ENCODE assay signal across 8 cellular contexts in genomic region chrX:989959-990510, GRCh38.
DNase-seq lines count a peak whose midpoint lies in the region; ATAC-seq and TF ChIP-seq lines count a peak whose summit lies in the region.

No MANE protein-coding gene starts in this region.

- no peaks in the 10 kb centered on the region for H3K79me2 ChIP-seq in KMS-11 (ENCODE audit: insufficient read depth, low read depth)

- H2AFZ ChIP-seq in KMS-11 (ENCODE audit: low read depth): peak overlapping the region; percentile 75

- no peaks in the 10 kb centered on the region for H4K20me1 ChIP-seq in KMS-11 (ENCODE audit: insufficient read depth)

- H3K4me3 ChIP-seq in KMS-11 (IDR thresholded peaks at IDR 0.05; ENCODE audit: insufficient read depth, low read depth, low read length) (no peak overlapping the region), endodermal cell (ENCODE audit: low read length) (no peak overlapping the region), thoracic aorta (peak overlapping the region; percentile 41)

- no peaks in the 10 kb centered on the region for H3K9me3 ChIP-seq in endodermal cell (ENCODE audit: control insufficient read depth, low read length)
- peaks cover 9% of the 10 kb centered on the region for H3K9me3 ChIP-seq in thoracic aorta

- peaks cover 10% of the 10 kb centered on the region for H3K36me3 Mint-ChIP-seq in endodermal cell (ENCODE audit: low read depth)
- no peaks in the 10 kb centered on the region for H3K36me3 Mint-ChIP-seq in natural killer cell

- intact Hi-C loops in natural killer cell (cut with micrococcal nuclease): no loop called here

- H3K27ac ChIP-seq in KMS-11 (peak overlapping the region; percentile 86), endodermal cell (ENCODE audit: low read depth, low read length) (no peak overlapping the region), thoracic aorta (no peak overlapping the region)

- H3K4me3 Mint-ChIP-seq in endodermal cell (peak overlapping the region; percentile 52), natural killer cell (peak overlapping the region; percentile 67)

- H3K9me3 Mint-ChIP-seq in endodermal cell (peaks cover 15% of the 10 kb centered on the region), natural killer cell (peaks cover 16% of the 10 kb centered on the region in 2 donors)

- 90 to 94% methylated on average over 22 to 25 of the region's 25 CpGs for WGBS in endodermal cell (ENCODE audit: insufficient coverage in 1 of 2, insufficient read length in 1 of 2), 2 experiments

- peak; percentile 97 for ATAC-seq in GM19351 (IDR thresholded peaks at IDR 0.05; ENCODE audit: unreplicated experiment)
- peak; percentile 76 to 94 (median 93) for ATAC-seq in natural killer cell
- no peak for ATAC-seq in thoracic aorta (ENCODE audit: insufficient number of reproducible peaks, low FRiP score, low read depth)

- peak overlapping the region; percentile 91 for H3K27ac Mint-ChIP-seq in endodermal cell
- peak overlapping the region; percentile 70 to 80 for H3K27ac Mint-ChIP-seq in natural killer cell

- no peaks in the 10 kb centered on the region for H3K27me3 ChIP-seq in KMS-11 (ENCODE audit: insufficient read depth, low read depth)
- no peaks in the 10 kb centered on the region for H3K27me3 ChIP-seq in endodermal cell (ENCODE audit: control insufficient read depth, insufficient read depth, low read length, poor library complexity, severe bottlenecking)
- H3K27me3 ChIP-seq in thoracic aorta (replicated peaks; ENCODE audit: insufficient read depth): no peaks in the 10 kb centered on the region

- peak in 12 of 14 donors; percentile 3 to 87 (median 66) for DNase-seq in C1 segment of cervical spinal cord (lab: John Stamatoyannopoulos, UW)
- peak; percentile 4 for DNase-seq in activated CD4-positive, alpha-beta T cell treated with anti-CD3 and anti-CD28 coated beads, Interleukin-2, amount 50 U/mL, for 48 hours
- peak; percentile 91 for DNase-seq in endodermal cell
- DNase-seq in natural killer cell: peak; percentile 18
- DNase-seq in thoracic aorta (ENCODE audit: low spot score): no peak
- no peak for DNase-seq in NCI-H2196 treated with DMSO at 0.1 percent for 48 hours (lab: John Stamatoyannopoulos, UW; ENCODE audit: unreplicated experiment)

- peak overlapping the region; percentile 82; the same call in 1 of the 2 replicates for H3K4me2 ChIP-seq in KMS-11

- H3K36me3 ChIP-seq in KMS-11 (ENCODE audit: insufficient read depth) (no peaks in the 10 kb centered on the region), endodermal cell (ENCODE audit: control insufficient read depth, insufficient read depth, low read length) (no peaks in the 10 kb centered on the region), thoracic aorta (no peaks in the 10 kb centered on the region)

- peaks cover 12% of the 10 kb centered on the region for H3K27me3 Mint-ChIP-seq in endodermal cell (ENCODE audit: insufficient read depth)
- no peaks in the 10 kb centered on the region for H3K27me3 Mint-ChIP-seq in natural killer cell (ENCODE audit: low read depth in 2 of 2)

- no peak for TF ChIP-seq CTCF in KMS-11 (conservative IDR thresholded peaks at IDR 0.05; ENCODE audit: low read depth, low read length)
- no peak for TF ChIP-seq CTCF in endodermal cell (conservative IDR thresholded peaks at IDR 0.05)
- no peak for TF ChIP-seq CTCF in natural killer cell (IDR thresholded peaks at IDR 0.05)
- TF ChIP-seq CTCF in thoracic aorta (IDR thresholded peaks at IDR 0.05): no peak

- H3K9ac ChIP-seq in KMS-11 (peak overlapping the region; percentile 84; the same call in 1 of the 2 replicates), endodermal cell (ENCODE audit: extremely low read depth, low read length, poor library complexity, severe bottlenecking) (no peak overlapping the region)

- H3K4me1 Mint-ChIP-seq in endodermal cell: no peaks in the 10 kb centered on the region
- H3K4me1 Mint-ChIP-seq in natural killer cell: peaks cover 0 to 8% of the 10 kb centered on the region in 2 donors

- H3K4me1 ChIP-seq in KMS-11 (ENCODE audit: low read depth, poor library complexity, severe bottlenecking): peaks cover 8% of the 10 kb centered on the region
- no peaks in the 10 kb centered on the region for H3K4me1 ChIP-seq in endodermal cell (ENCODE audit: control insufficient read depth, insufficient read depth, low read length)
- no peaks in the 10 kb centered on the region for H3K4me1 ChIP-seq in thoracic aorta (ENCODE audit: control insufficient read depth in 1 of 2, low read depth in 2 of 2)

Comparison
In these comparisons a context has a peak if more than half of its experiments do, and no peak if none do; other contexts are left out.
1. DNase-seq: peak in C1 segment of cervical spinal cord (12 of 14), activated CD4-positive, alpha-beta T cell treated with anti-CD3 and anti-CD28 coated beads, Interleukin-2, amount 50 U/mL, for 48 hours (2 of 2), endodermal cell (single experiment) and natural killer cell (single experiment); none in thoracic aorta (single experiment) and NCI-H2196 treated with DMSO at 0.1 percent for 48 hours (single experiment).